ENCODE assay signal across 18 cellular contexts in genomic region chr5:122400961-122401360, GRCh38.
"Had no signal": no experiment of that assay in that cellular context is flagged by ENCODE, and none has a peak within 500 bp of the region (broad histone marks: within the 10 kb centered on the region; RNA-seq: fewer than 3 reads in every experiment).

No MANE protein-coding gene starts in this region.

- ATAC-seq: activated CD4-positive, CD25-positive, alpha-beta regulatory T cell treated with anti-CD3 and anti-CD28 coated beads, Interleukin-2, amount 50 U/mL, for 24 hours; activated CD8-positive, alpha-beta memory T cell treated with anti-CD3 and anti-CD28 coated beads, Interleukin-2, amount 10 ng/mL, durations not matched to agents 7 days and 5 days; left ventricle myocardium superior had no signal

- H3K9me3 Mint-ChIP-seq: activated naive CD4-positive, alpha-beta T cell treated with anti-CD3 and anti-CD28 coated beads for 36 hours; activated T-helper 2 cell treated with anti-CD3 and anti-CD28 coated beads, Interferon-gamma antibody, Interleukin-2, Interleukin-4, amounts not matched to agents 10 μg/mL and 5 μg/mL and 100 μg/mL, durations not matched to agents 14 hours and 24 hours and 36 hours had no signal

- H3K4me1 Mint-ChIP-seq: activated CD8-positive, alpha-beta memory T cell treated with anti-CD3 and anti-CD28 coated beads, Interleukin-2, amount 10 ng/mL, durations not matched to agents 7 days and 5 days; natural killer cell had no signal

- H3K27me3 Mint-ChIP-seq: activated CD8-positive, alpha-beta memory T cell treated with anti-CD3 and anti-CD28 coated beads, Interleukin-2, amount 10 ng/mL, durations not matched to agents 7 days and 5 days had no signal

- DNase-seq: activated CD4-positive, alpha-beta T cell treated with anti-CD3 and anti-CD28 coated beads, Interleukin-2, amount 50 U/mL, for 4 hours; activated CD8-positive, alpha-beta memory T cell treated with anti-CD3 and anti-CD28 coated beads, Interleukin-2, amount 10 ng/mL, durations not matched to agents 7 days and 5 days; activated naive CD4-positive, alpha-beta T cell treated with anti-CD3 and anti-CD28 coated beads for 36 hours; activated T-cell treated with anti-CD3 and anti-CD28 coated beads, Interleukin-2, amount 50 U/mL, for 1 hour; adrenal gland; colonic mucosa; foreskin fibroblast; kidney glomerular epithelial cell; left ventricle myocardium superior; mesenchymal stem cell; natural killer cell; retina; stimulated activated CD4-positive, alpha-beta T cell treated with anti-CD3 and anti-CD28 coated beads, Interleukin-15, amount 100 ng/mL, for 24 hours; stimulated activated CD4-positive, alpha-beta T cell treated with anti-CD3 and anti-CD28 coated beads, Interleukin-4, amount 100 ng/mL, for 1 hour; stimulated activated naive CD4-positive, alpha-beta T cell; T-helper 9 cell had no signal

- H3K27ac Mint-ChIP-seq: activated CD8-positive, alpha-beta memory T cell treated with anti-CD3 and anti-CD28 coated beads, Interleukin-2, amount 10 ng/mL, durations not matched to agents 7 days and 5 days; activated naive CD4-positive, alpha-beta T cell treated with anti-CD3 and anti-CD28 coated beads for 36 hours; activated T-helper 2 cell treated with anti-CD3 and anti-CD28 coated beads, Interferon-gamma antibody, Interleukin-2, Interleukin-4, amounts not matched to agents 10 μg/mL and 5 μg/mL and 100 μg/mL, durations not matched to agents 14 hours and 24 hours and 36 hours; natural killer cell had no signal

- H3K4me3 Mint-ChIP-seq: activated CD8-positive, alpha-beta memory T cell treated with anti-CD3 and anti-CD28 coated beads, Interleukin-2, amount 10 ng/mL, durations not matched to agents 7 days and 5 days; activated naive CD4-positive, alpha-beta T cell treated with anti-CD3 and anti-CD28 coated beads for 36 hours; natural killer cell had no signal

- H3K36me3 Mint-ChIP-seq: activated CD8-positive, alpha-beta memory T cell treated with anti-CD3 and anti-CD28 coated beads, Interleukin-2, amount 10 ng/mL, durations not matched to agents 7 days and 5 days; natural killer cell had no signal
